27 cellular contexts compared by ENCODE assay signal in the genomic region with DNA sequence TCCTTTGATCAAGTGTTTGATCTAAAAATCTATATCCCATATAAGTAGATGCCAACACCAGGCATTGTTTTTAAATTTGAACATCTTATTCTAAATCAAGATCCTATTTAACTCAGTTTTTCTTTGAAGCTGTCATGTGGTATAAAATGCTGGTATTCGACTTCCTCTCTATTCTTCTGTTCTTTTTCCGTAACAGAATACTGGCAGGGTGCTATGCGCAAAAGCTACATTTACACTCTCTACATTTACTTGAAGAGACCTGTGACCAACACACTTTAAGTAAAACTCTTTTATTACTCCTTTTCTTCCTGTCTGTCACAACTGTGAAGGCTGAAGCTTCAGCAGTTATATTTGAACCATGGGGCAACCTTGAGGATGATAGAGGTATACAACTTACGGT.
"Had no signal": no experiment of that assay in that cellular context is flagged by ENCODE, and none has a peak within 500 bp of the region (broad histone marks: within the 10 kb centered on the region; RNA-seq: fewer than 3 reads in every experiment).

No MANE protein-coding gene starts in this region.

- H3K4me2 ChIP-seq: neural progenitor cell had no signal

- H3K4me1 Mint-ChIP-seq: natural killer cell; nephron; neural progenitor cell; stimulated activated memory B cell treated with anti-CD40 and anti-IgM and Interleukin-4, amounts not matched to agents 10 μg/mL and 1 μg/mL and 100 μg/mL, for 72 hours; stimulated activated naive CD8-positive, alpha-beta T cell treated with anti-CD3 and anti-CD28 coated beads, Interleukin-15, amount 100 ng/mL, for 72 hours had no signal

- FAIRE-seq: pancreas, small intestine had no signal

- H3K9me3 ChIP-seq: pancreas, psoas muscle, right lobe of liver, sigmoid colon, suprapubic skin, testis, tibial artery, transverse colon, upper lobe of right lung, uterus had no signal

- H3K27ac ChIP-seq: neural progenitor cell, pancreas, psoas muscle, right lobe of liver, sigmoid colon, suprapubic skin, testis, tibial artery, transverse colon, upper lobe of right lung, uterus had no signal

- H3K36me3 ChIP-seq: neural progenitor cell, pancreas, right lobe of liver, sigmoid colon, suprapubic skin, tibial artery, transverse colon, upper lobe of right lung, uterus had no signal

- H3K9me3 Mint-ChIP-seq: neural progenitor cell, type B pancreatic cell had no signal

- H3K4me3 ChIP-seq: neural progenitor cell, pancreas, psoas muscle, right lobe of liver, sigmoid colon, suprapubic skin, testis, tibial artery, transverse colon, upper lobe of right lung, uterus had no signal

- H3K27me3 ChIP-seq: neural progenitor cell, pancreas, right lobe of liver, sigmoid colon, suprapubic skin, testis, tibial artery, transverse colon, upper lobe of right lung, uterus had no signal

- H3K9ac ChIP-seq: neural progenitor cell had no signal

- H3K27me3 Mint-ChIP-seq: progenitor cell of endocrine pancreas; stimulated activated memory B cell treated with anti-CD40 and anti-IgM and Interleukin-4, amounts not matched to agents 10 μg/mL and 1 μg/mL and 100 μg/mL, for 72 hours; stimulated activated naive CD8-positive, alpha-beta T cell treated with anti-CD3 and anti-CD28 coated beads, Interleukin-15, amount 100 ng/mL, for 72 hours; type B pancreatic cell had no signal

- H2AFZ ChIP-seq: neural progenitor cell had no signal

- H3K4me1 ChIP-seq: neural progenitor cell, pancreas, psoas muscle, right lobe of liver, sigmoid colon, suprapubic skin, testis, tibial artery, transverse colon, upper lobe of right lung, uterus had no signal

- ATAC-seq: naive thymus-derived CD4-positive, alpha-beta T cell; natural killer cell; pancreas; psoas muscle; right cardiac atrium; right lobe of liver; stimulated activated memory B cell treated with anti-CD40 and anti-IgM and Interleukin-4, amounts not matched to agents 10 μg/mL and 1 μg/mL and 100 μg/mL, for 72 hours; stimulated activated naive CD8-positive, alpha-beta T cell treated with anti-CD3 and anti-CD28 coated beads, Interleukin-15, amount 100 ng/mL, for 72 hours; stimulated activated naive CD8-positive, alpha-beta T cell treated with anti-CD3 and anti-CD28 coated beads, Interleukin-15, Interleukin-2, amounts not matched to agents 100 U/mL and 50 U/mL, for 24 hours; upper lobe of right lung had no signal

- H3K27ac Mint-ChIP-seq: natural killer cell; nephron; neural progenitor cell; progenitor cell of endocrine pancreas; stimulated activated memory B cell treated with anti-CD40 and anti-IgM and Interleukin-4, amounts not matched to agents 10 μg/mL and 1 μg/mL and 100 μg/mL, for 72 hours; stimulated activated naive CD8-positive, alpha-beta T cell treated with anti-CD3 and anti-CD28 coated beads, Interleukin-15, amount 100 ng/mL, for 72 hours; type B pancreatic cell had no signal

- H3K4me3 Mint-ChIP-seq: natural killer cell; nephron; neural progenitor cell; stimulated activated memory B cell treated with anti-CD40 and anti-IgM and Interleukin-4, amounts not matched to agents 10 μg/mL and 1 μg/mL and 100 μg/mL, for 72 hours; stimulated activated naive CD8-positive, alpha-beta T cell treated with anti-CD3 and anti-CD28 coated beads, Interleukin-15, amount 100 ng/mL, for 72 hours; type B pancreatic cell had no signal

- H3K36me3 Mint-ChIP-seq: naive thymus-derived CD4-positive, alpha-beta T cell; neural progenitor cell; stimulated activated memory B cell treated with anti-CD40 and anti-IgM and Interleukin-4, amounts not matched to agents 10 μg/mL and 1 μg/mL and 100 μg/mL, for 72 hours; type B pancreatic cell had no signal

- DNase-seq: natural killer cell; pancreas; psoas muscle; right cardiac atrium; right lobe of liver; sigmoid colon; small intestine; stimulated activated CD4-positive, alpha-beta T cell treated with anti-CD3 and anti-CD28 coated beads, Interleukin-15, amount 100 ng/mL, for 24 hours; stimulated activated CD4-positive, alpha-beta T cell treated with anti-CD3 and anti-CD28 coated beads, Interleukin-2, amount 100 ng/mL, for 24 hours; stimulated activated CD4-positive, alpha-beta T cell treated with anti-CD3 and anti-CD28 coated beads, Interleukin-2, amount 100 ng/mL, for 48 hours; stimulated activated CD4-positive, alpha-beta T cell treated with anti-CD3 and anti-CD28 coated beads, Interleukin-4, amount 100 ng/mL, for 4 hours; stimulated activated CD8-positive, alpha-beta memory T cell treated with anti-CD3 and anti-CD28 coated beads, Interleukin-4, amount 100 ng/mL, for 48 hours; stimulated activated naive CD8-positive, alpha-beta T cell treated with anti-CD3 and anti-CD28 coated beads, Interleukin-15, amount 100 ng/mL, for 72 hours; stimulated activated naive CD8-positive, alpha-beta T cell treated with anti-CD3 and anti-CD28 coated beads, Interleukin-15, Interleukin-2, amounts not matched to agents 100 U/mL and 50 U/mL, for 24 hours; substantia nigra; testis; tibial artery; transverse colon; upper lobe of right lung; uterus had no signal
